Comparison of ENCODE assay signal across 28 cellular contexts in the genomic region with DNA sequence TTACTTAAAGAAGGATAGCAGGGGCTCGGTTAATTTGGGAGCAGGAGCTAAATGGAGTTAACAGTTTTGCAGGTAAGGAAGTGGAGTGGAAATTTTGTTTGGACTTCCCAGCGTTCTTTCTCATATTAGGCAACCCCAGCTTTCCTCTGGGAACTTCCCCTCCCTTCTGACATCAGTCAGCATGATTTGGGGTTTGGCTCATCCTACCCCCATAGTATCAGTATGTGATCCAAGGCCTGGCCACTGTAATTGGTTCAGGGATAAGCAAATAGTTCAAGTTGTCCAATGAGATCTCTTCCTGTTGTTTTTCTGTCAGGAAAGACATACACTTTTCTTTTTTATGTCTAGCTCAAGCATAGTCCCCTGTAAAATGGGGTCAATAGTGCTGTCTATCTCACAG.
"Had no signal": no experiment of that assay in that cellular context is flagged by ENCODE, and none has a peak within 500 bp of the region (broad histone marks: within the 10 kb centered on the region; RNA-seq: fewer than 3 reads in every experiment).

No MANE protein-coding gene starts in this region.

- H3K4me2 ChIP-seq: neural progenitor cell had no signal

- H2AFZ ChIP-seq: neural progenitor cell, parathyroid adenoma had no signal

- H3K27ac ChIP-seq: neural progenitor cell, ovary, parathyroid adenoma, psoas muscle, right lobe of liver, sigmoid colon, stomach, thoracic aorta, thyroid gland, tibial nerve, upper lobe of left lung, vagina had no signal

- H3K9ac ChIP-seq: neural progenitor cell, parathyroid adenoma had no signal

- H3K4me1 Mint-ChIP-seq: nephron; neural progenitor cell; stimulated activated naive B cell treated with anti-CD40 and anti-IgM and Interleukin-4, amounts not matched to agents 10 μg/mL and 1 μg/mL and 100 μg/mL, for 72 hours had no signal

- ATAC-seq: psoas muscle; right cardiac atrium; right lobe of liver; stimulated activated effector memory CD8-positive, alpha-beta T cell treated with anti-CD3 and anti-CD28 coated beads, Interleukin-12 subunit alpha, Interleukin-12 subunit beta, amount 100 ng/mL, for 72 hours; stimulated activated naive B cell treated with anti-CD40 and anti-IgM and Interleukin-4, amounts not matched to agents 10 μg/mL and 1 μg/mL and 100 μg/mL, for 72 hours had no signal

- H3K9me3 ChIP-seq: ovary, psoas muscle, right lobe of liver, sigmoid colon, thoracic aorta, thyroid gland, upper lobe of left lung, vagina had no signal

- H3K4me1 ChIP-seq: neural progenitor cell, parathyroid adenoma, psoas muscle, right lobe of liver, sigmoid colon, stomach, thyroid gland, tibial nerve, upper lobe of left lung, vagina had no signal

- H3K4me3 Mint-ChIP-seq: nephron; neural progenitor cell; stimulated activated effector memory CD8-positive, alpha-beta T cell treated with anti-CD3 and anti-CD28 coated beads, Interleukin-12 subunit alpha, Interleukin-12 subunit beta, amount 100 ng/mL, for 72 hours; stimulated activated naive B cell treated with anti-CD40 and anti-IgM and Interleukin-4, amounts not matched to agents 10 μg/mL and 1 μg/mL and 100 μg/mL, for 72 hours; stimulated activated naive CD8-positive, alpha-beta T cell treated with anti-CD3 and anti-CD28 coated beads, Interleukin-15, Interleukin-2, amounts not matched to agents 100 ng/mL and 50 ng/mL, for 24 hours had no signal

- H3K27me3 ChIP-seq: neural progenitor cell, ovary, right lobe of liver, sigmoid colon, stomach, thyroid gland, tibial nerve, upper lobe of left lung, vagina had no signal

- H3K36me3 Mint-ChIP-seq: stimulated activated effector memory CD8-positive, alpha-beta T cell treated with anti-CD3 and anti-CD28 coated beads, Interleukin-12 subunit alpha, Interleukin-12 subunit beta, amount 100 ng/mL, for 72 hours; stimulated activated naive B cell treated with anti-CD40 and anti-IgM and Interleukin-4, amounts not matched to agents 10 μg/mL and 1 μg/mL and 100 μg/mL, for 72 hours had no signal

- H3K4me3 ChIP-seq: neural progenitor cell, ovary, psoas muscle, right lobe of liver, sigmoid colon, stomach, thoracic aorta, thyroid gland, tibial nerve, upper lobe of left lung, vagina had no signal

- FAIRE-seq: small intestine, urothelium cell line had no signal

- H3K79me2 ChIP-seq: parathyroid adenoma had no signal

- H3K27ac Mint-ChIP-seq: nephron; neural progenitor cell; progenitor cell of endocrine pancreas; stimulated activated effector memory CD8-positive, alpha-beta T cell treated with anti-CD3 and anti-CD28 coated beads, Interleukin-12 subunit alpha, Interleukin-12 subunit beta, amount 100 ng/mL, for 72 hours; stimulated activated naive B cell treated with anti-CD40 and anti-IgM and Interleukin-4, amounts not matched to agents 10 μg/mL and 1 μg/mL and 100 μg/mL, for 72 hours; stimulated activated naive CD8-positive, alpha-beta T cell treated with anti-CD3 and anti-CD28 coated beads, Interleukin-15, Interleukin-2, amounts not matched to agents 100 ng/mL and 50 ng/mL, for 24 hours had no signal

- H3K27me3 Mint-ChIP-seq: progenitor cell of endocrine pancreas; stimulated activated naive B cell treated with anti-CD40 and anti-IgM and Interleukin-4, amounts not matched to agents 10 μg/mL and 1 μg/mL and 100 μg/mL, for 72 hours had no signal

- DNase-seq: occipital lobe; ovary; posterior cingulate gyrus; psoas muscle; right cardiac atrium; right lobe of liver; sigmoid colon; small intestine; stimulated activated CD4-positive, alpha-beta T cell treated with anti-CD3 and anti-CD28 coated beads, Interleukin-15, amount 100 ng/mL, for 24 hours; stimulated activated CD4-positive, alpha-beta T cell treated with anti-CD3 and anti-CD28 coated beads, Interleukin-2, amount 100 ng/mL, for 24 hours; stimulated activated CD4-positive, alpha-beta T cell treated with anti-CD3 and anti-CD28 coated beads, Interleukin-2, amount 100 ng/mL, for 48 hours; stimulated activated CD4-positive, alpha-beta T cell treated with anti-CD3 and anti-CD28 coated beads, Interleukin-4, amount 100 ng/mL, for 24 hours; stimulated activated naive B cell treated with anti-CD40 and anti-IgM and Interleukin-4, amounts not matched to agents 10 μg/mL and 1 μg/mL and 100 μg/mL, for 72 hours; stimulated activated naive CD4-positive, alpha-beta T cell treated with Interleukin-2 at 50 U/mL for 16 hours; stomach; thyroid gland; trophoblast cell; upper lobe of left lung had no signal

- H3K36me3 ChIP-seq: neural progenitor cell, ovary, right lobe of liver, sigmoid colon, stomach, thoracic aorta, thyroid gland, tibial nerve, upper lobe of left lung, vagina had no signal
